ENCODE assay signal across 1 cellular context in genomic region chr22:20952544-20953341, GRCh38.
TF ChIP-seq lines count a peak whose summit lies in the region.

No MANE protein-coding gene starts in this region.

TF ChIP-seq in K562, 482 proteins besides CTCF, POLR2A, EP300 and RAD21 (continues in another document):
- 0 out of 2 replicates have a peak, but pooled peaks have one; percentile 5 for TF ChIP-seq GMEB1 (CRISPR knock-in tag; IDR thresholded peaks at IDR 0.05)
- 0 out of 2 replicates have a peak, but pooled peaks have one; percentile 6 for TF ChIP-seq SIN3B (IDR thresholded peaks at IDR 0.05; ENCODE audit: low read depth)
- no peak for TF ChIP-seq BRF1 (IDR thresholded peaks at IDR 0.05; ENCODE audit: borderline replicate concordance, extremely low read depth, insufficient read length)
- TF ChIP-seq ARHGAP35 (IDR thresholded peaks at IDR 0.05; ENCODE audit: partially characterized antibody) = peak; percentile 13
- TF ChIP-seq RBM22 (IDR thresholded peaks at IDR 0.05; ENCODE audit: low read depth, low read length, poor library complexity, severe bottlenecking) = peak; percentile 24
- 0 out of 2 replicates have a peak, but pooled peaks have one; percentile 65 for TF ChIP-seq ZNF232 (CRISPR knock-in tag; IDR thresholded peaks at IDR 0.05)
- 0 out of 2 replicates have a peak, but pooled peaks have one; percentile 30 for TF ChIP-seq ZNF263 (CRISPR knock-in tag; IDR thresholded peaks at IDR 0.05; ENCODE audit: borderline replicate concordance)
- TF ChIP-seq E2F4 (CRISPR knock-in tag; IDR thresholded peaks at IDR 0.05; ENCODE audit: low read depth) = peak; percentile 67
- no peak for TF ChIP-seq TFAM (CRISPR knock-in tag; conservative IDR thresholded peaks at IDR 0.05)
- TF ChIP-seq HDAC6 (IDR thresholded peaks at IDR 0.05; ENCODE audit: low read depth, low read length) = peak; percentile 21; the same call in 1 of the 2 replicates
- TF ChIP-seq SREBF1 (IDR thresholded peaks at IDR 0.05; ENCODE audit: borderline replicate concordance, low read depth, low read length) = 0 out of 2 replicates have a peak, but pooled peaks have one; percentile 28
- TF ChIP-seq DEAF1 (CRISPR knock-in tag; IDR thresholded peaks at IDR 0.05) = no peak
- peak; percentile 6; the same call in 1 of the 2 replicates for TF ChIP-seq ZNF398 (CRISPR knock-in tag; IDR thresholded peaks at IDR 0.05)
- peak; percentile 14; the same call in 1 of the 2 replicates for TF ChIP-seq SMAD4 (CRISPR knock-in tag; conservative IDR thresholded peaks at IDR 0.05)
- TF ChIP-seq ZSCAN32 (CRISPR knock-in tag; IDR thresholded peaks at IDR 0.05) = 0 out of 2 replicates have a peak, but pooled peaks have one; percentile 17
- no peak for TF ChIP-seq TCF3 (CRISPR knock-in tag; IDR thresholded peaks at IDR 0.05)
- peak; percentile 84; the same call in 1 of the 2 replicates for TF ChIP-seq ZNF511 (CRISPR knock-in tag; IDR thresholded peaks at IDR 0.05)
- no peak for TF ChIP-seq SMARCB1 (IDR thresholded peaks at IDR 0.05; ENCODE audit: insufficient read length, low read depth)
- TF ChIP-seq ZNF274 (IDR thresholded peaks at IDR 0.05; ENCODE audit: borderline replicate concordance, low read depth, low read length) = no peak
- TF ChIP-seq ETS2 (tag; IDR thresholded peaks at IDR 0.05; ENCODE audit: borderline replicate concordance, poor library complexity, severe bottlenecking) = no peak
- TF ChIP-seq ZFP91 (CRISPR knock-in tag; IDR thresholded peaks at IDR 0.05) = peak; percentile 38; the same call in 1 of the 2 replicates
- 0 out of 2 replicates have a peak, but pooled peaks have one; percentile 18 for TF ChIP-seq DNMT1 (IDR thresholded peaks at IDR 0.05)
- TF ChIP-seq UBTF (IDR thresholded peaks at IDR 0.05; ENCODE audit: borderline replicate concordance in 1 of 2, low read depth in 2 of 2, low read length in 2 of 2) = 0 out of 4 replicates have a peak, but pooled peaks of 1 of the 2 experiments have one; percentile 47
- TF ChIP-seq E2F1 (CRISPR knock-in tag; IDR thresholded peaks at IDR 0.05) = peak; percentile 72; the same call in 1 of the 2 replicates
- TF ChIP-seq ELK3 (CRISPR knock-in tag; IDR thresholded peaks at IDR 0.05) = peak; percentile 62; the same call in 1 of the 2 replicates
- TF ChIP-seq GABPA (tag; conservative IDR thresholded peaks at IDR 0.05; ENCODE audit: low read depth) = no peak
- TF ChIP-seq CBX3 (IDR thresholded peaks at IDR 0.05; ENCODE audit: borderline replicate concordance in 1 of 2, low read length in 2 of 2) = no peak
- 0 out of 2 replicates have a peak, but pooled peaks have one; percentile 8 for TF ChIP-seq NR2C2 (CRISPR knock-in tag; IDR thresholded peaks at IDR 0.05)
- no peak for TF ChIP-seq NR2C2 (tag; IDR thresholded peaks at IDR 0.05)
- 0 out of 2 replicates have a peak, but pooled peaks have one; percentile 72 for TF ChIP-seq PURB (CRISPR knock-in tag; IDR thresholded peaks at IDR 0.05; ENCODE audit: low read depth)
- TF ChIP-seq IFI16 (CRISPR knock-in tag; IDR thresholded peaks at IDR 0.05) = 0 out of 2 replicates have a peak, but pooled peaks have one; percentile 1
- peak in 1 of 3 experiments; percentile 19 for TF ChIP-seq YY1 (IDR thresholded peaks at IDR 0.05; ENCODE audit: borderline replicate concordance in 1 of 3, control insufficient read depth in 1 of 3, extremely low read depth in 1 of 3, insufficient read depth in 3 of 3, insufficient read length in 1 of 3, insufficient replicate concordance in 2 of 3, low read depth in 1 of 3, low read length in 2 of 3)
- no peak for TF ChIP-seq E2F5 (CRISPR knock-in tag; IDR thresholded peaks at IDR 0.05)
- no peak for TF ChIP-seq ZNF639 (CRISPR knock-in tag; conservative IDR thresholded peaks at IDR 0.05 in 1 of 2, IDR thresholded peaks at IDR 0.05 in 1 of 2)
- TF ChIP-seq MBD1 (CRISPR knock-in tag; IDR thresholded peaks at IDR 0.05) = peak; percentile 21; the same call in 1 of the 2 replicates
- peak; percentile 3; the same call in 1 of the 2 replicates for TF ChIP-seq ZNF707 (CRISPR knock-in tag; conservative IDR thresholded peaks at IDR 0.05)
- 0 out of 2 replicates have a peak, but pooled peaks have one; percentile 19 for TF ChIP-seq ZNF212 (CRISPR knock-in tag; IDR thresholded peaks at IDR 0.05)
- TF ChIP-seq SRSF3 (IDR thresholded peaks at IDR 0.05; ENCODE audit: insufficient read depth, low read length) = no peak
- TF ChIP-seq GTF2E2 (tag; IDR thresholded peaks at IDR 0.05) = 0 out of 2 replicates have a peak, but pooled peaks have one; percentile 50
- TF ChIP-seq TBL1XR1 (IDR thresholded peaks at IDR 0.05; ENCODE audit: low read length in 2 of 2) = no peak
- TF ChIP-seq TAF7 (tag; IDR thresholded peaks at IDR 0.05) = peak; percentile 19; the same call in 1 of the 2 replicates
- 0 out of 2 replicates have a peak, but pooled peaks have one; percentile 9 for TF ChIP-seq ERF (CRISPR knock-in tag; IDR thresholded peaks at IDR 0.05)
